8 cellular contexts compared by ENCODE assay signal in genomic region chr11:66328307-66329144, GRCh38. TPM values are rescaled to one million over a fixed set of nuclear protein-coding genes. Genes with fewer than 3 reads are reported as not detected.
A peak's percentile ranks its signal among the peaks of the same experiment; 100 is the strongest.
DNase-seq lines count a peak whose midpoint lies in the region; ATAC-seq, FAIRE-seq and TF ChIP-seq lines count a peak whose summit lies in the region.

No MANE protein-coding gene starts in this region.

- intact Hi-C loops in CD4-positive, alpha-beta T cell (cut with DNase I, micrococcal nuclease), result loop anchor here (1.0 to 5.0 kb wide), 5 partner anchors 16 to 59 kb away; partner anchors contain the start of gene BRMS1 (in 1 of the 2)

- DNase-seq in CD4-positive, alpha-beta T cell, result peak; percentile 68 to 85 (median 77)
- DNase-seq in H4 (ENCODE audit: low spot score) (peak; percentile 65), NCI-H2081 (lab: John Stamatoyannopoulos, UW) (peak; percentile 59 to 73), immature natural killer cell (peak; percentile 76 to 81 (median 80))
- DNase-seq in stimulated activated CD4-positive, alpha-beta T cell treated with anti-CD3 and anti-CD28 coated beads, Interleukin-12 subunit alpha, Interleukin-12 subunit beta, amount 100 ng/mL, for 24 hours (ENCODE audit: low read depth in 2 of 2), result peak; percentile 66 to 78

- peak; percentile 90 for ATAC-seq in CD4-positive, alpha-beta T cell (ENCODE audit: poor library complexity)
- no peak for ATAC-seq in GM21737 (IDR thresholded peaks at IDR 0.05; ENCODE audit: unreplicated experiment)

- TF ChIP-seq CTCF in CD4-positive, alpha-beta T cell (IDR thresholded peaks at IDR 0.05), result peak; percentile 93
- peak; percentile 95 to 96 for TF ChIP-seq CTCF in brain (conservative IDR thresholded peaks at IDR 0.05)

- no peaks in the 10 kb centered on the region for H3K27me3 ChIP-seq in CD4-positive, alpha-beta T cell (ENCODE audit: control insufficient read depth, insufficient read depth, low read length)

- POLR2A ChIA-PET in CD4-positive, alpha-beta T cell (lab: Charles Lee), result interaction anchor here (1.2 to 1.4 kb wide), 2 partner anchors 11 to 17 kb away, joined by 6 to 11 read pairs; partner anchors contain the start of gene CD248

- FAIRE-seq in TTC549 (lab: Jason Lieb, UNC), result peak; percentile 66

- no peaks in the 10 kb centered on the region for H3K36me3 Mint-ChIP-seq in CD4-positive, alpha-beta T cell (ENCODE audit: low read depth)
- H3K36me3 Mint-ChIP-seq in brain (no peaks in the 10 kb centered on the region), immature natural killer cell (no peaks in the 10 kb centered on the region)

- CTCF ChIA-PET in CD4-positive, alpha-beta T cell (lab: Charles Lee), result interaction anchor here (0.9 to 4.0 kb wide), 3 partner anchors 16 to 110 kb away, joined by 3 to 30 read pairs (median 4); partner anchors contain the start of gene MRPL11

- no peak overlapping the region for H3K27ac ChIP-seq in CD4-positive, alpha-beta T cell (ENCODE audit: low read depth, low read length)

- peaks cover 39% of the 10 kb centered on the region for H3K4me1 Mint-ChIP-seq in CD4-positive, alpha-beta T cell (ENCODE audit: low read depth)
- H3K4me1 Mint-ChIP-seq in brain, result peaks cover 29% of the 10 kb centered on the region
- H3K4me1 Mint-ChIP-seq in immature natural killer cell, result peaks cover 22 to 39% of the 10 kb centered on the region in 2 donors

- no peaks in the 10 kb centered on the region for H3K9me3 Mint-ChIP-seq in CD4-positive, alpha-beta T cell
- H3K9me3 Mint-ChIP-seq in brain, result peaks cover 0 to 7% (median 0%) of the 10 kb centered on the region in 5 experiments
- H3K9me3 Mint-ChIP-seq in immature natural killer cell, result no peaks in the 10 kb centered on the region

- peak overlapping the region; percentile 85 for H3K27ac Mint-ChIP-seq in CD4-positive, alpha-beta T cell
- peak overlapping the region in 4 of 5 experiments; percentile 58 to 87 (median 70) for H3K27ac Mint-ChIP-seq in brain
- H3K27ac Mint-ChIP-seq in immature natural killer cell, result peak overlapping the region; percentile 78 to 96 (median 83)

- no peaks in the 10 kb centered on the region for H3K27me3 Mint-ChIP-seq in CD4-positive, alpha-beta T cell
- H3K27me3 Mint-ChIP-seq in brain (peaks cover 6% of the 10 kb centered on the region), immature natural killer cell (ENCODE audit: low read depth in 3 of 3) (peaks cover 0 to 24% (median 6%) of the 10 kb centered on the region in 3 donors)

- no peaks in the 10 kb centered on the region for H3K9me3 ChIP-seq in CD4-positive, alpha-beta T cell (ENCODE audit: control insufficient read depth, low read length)

- peak overlapping the region; percentile 42 for H3K4me3 Mint-ChIP-seq in CD4-positive, alpha-beta T cell
- peak overlapping the region in 4 of 5 experiments; percentile 23 to 59 (median 42) for H3K4me3 Mint-ChIP-seq in brain
- peak overlapping the region; percentile 23 to 71 (median 58) for H3K4me3 Mint-ChIP-seq in immature natural killer cell

RNA-seq across cellular contexts. Expression of gene RIN1, which starts 7.7 kb away (rescaled TPM):
- 1 to 10 TPM; 1.2 to 1.6 TPM for total RNA-seq in CD4-positive, alpha-beta T cell
- total RNA-seq in H4 (2014; rRNA removed; shearing (Covaris generic)), result 4.3 and 7.4 TPM in 2 replicates
- polyA plus RNA-seq in brain (ENCODE audit: insufficient read depth, low read depth, low replicate concordance) (3.2 TPM), immature natural killer cell (under 1 TPM in 2 of 3 donors, not detected in 1; 0.17 to 0.20 TPM)

RNA-seq across cellular contexts. Expression of gene CD248, which starts 11.7 kb away (rescaled TPM):
- total RNA-seq in CD4-positive, alpha-beta T cell, result 1 to 10 TPM; 3.3 to 3.4 TPM
- not detected in 2 replicates for total RNA-seq in H4 (2014; rRNA removed; shearing (Covaris generic))
- 14.3 TPM for polyA plus RNA-seq in brain (ENCODE audit: insufficient read depth, low read depth, low replicate concordance)
- polyA plus RNA-seq in immature natural killer cell, result not detected

RNA-seq across cellular contexts. Expression of gene BRMS1, which starts 16.4 kb away (rescaled TPM):
- 10 to 100 TPM; 52.7 to 58.4 TPM for total RNA-seq in CD4-positive, alpha-beta T cell
- 88.2 and 107 TPM in 2 replicates for total RNA-seq in H4 (2014; rRNA removed; shearing (Covaris generic))
- 67.0 TPM for polyA plus RNA-seq in brain (ENCODE audit: insufficient read depth, low read depth, low replicate concordance)
- polyA plus RNA-seq in immature natural killer cell, result 10 to 100 TPM; 69.3 to 79.8 (median 76.3) TPM

RNA-seq across cellular contexts. Expression of gene B4GAT1, which starts 18.9 kb away (rescaled TPM):
- 1 to 10 TPM; 1.9 to 2.0 TPM for total RNA-seq in CD4-positive, alpha-beta T cell
- total RNA-seq in H4 (2014; rRNA removed; shearing (Covaris generic)), result 24.5 and 25.2 TPM in 2 replicates
- polyA plus RNA-seq in brain (ENCODE audit: insufficient read depth, low read depth, low replicate concordance) (89.5 TPM), immature natural killer cell (10 to 100 TPM in 1 of 3 donors, 1 to 10 TPM in 2; 7.0 to 11.1 (median 7.4) TPM)

RNA-seq across cellular contexts. Expression of gene TMEM151A, which starts 36.8 kb away (rescaled TPM):
- under 1 TPM; 0.11 to 0.14 TPM for total RNA-seq in CD4-positive, alpha-beta T cell
- total RNA-seq in H4 (2014; rRNA removed; shearing (Covaris generic)), result 0.08 and 0.10 TPM in 2 replicates
- polyA plus RNA-seq in brain (ENCODE audit: insufficient read depth, low read depth, low replicate concordance) (54.6 TPM), immature natural killer cell (not detected)
